ENCODE assay signal across 12 cellular contexts in the genomic region with DNA sequence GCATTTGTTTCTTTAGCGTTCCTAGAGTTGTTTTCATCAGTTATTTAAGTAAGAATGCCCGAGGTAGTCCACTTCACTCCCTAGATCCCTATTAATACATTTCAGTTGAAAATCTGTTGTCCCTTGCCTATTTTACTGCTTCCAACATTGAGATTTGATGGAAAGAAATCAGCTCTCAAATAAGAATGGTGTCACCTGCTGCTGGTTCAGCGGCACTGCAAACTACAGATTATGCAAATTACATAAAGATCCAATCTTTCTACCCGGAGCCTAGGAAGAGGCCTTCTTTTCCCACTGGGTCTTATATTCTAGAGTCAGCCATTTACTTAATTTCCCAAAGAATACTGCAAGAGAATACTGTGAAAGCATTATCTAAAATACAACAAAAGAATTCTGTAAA.
DNase-seq lines count a peak whose midpoint lies in the region; ATAC-seq, FAIRE-seq and TF ChIP-seq lines count a peak whose summit lies in the region.
"Had no signal": no experiment of that assay in that cellular context is flagged by ENCODE, and none has a peak within 500 bp of the region (broad histone marks: within the 10 kb centered on the region; RNA-seq: fewer than 3 reads in every experiment).

No MANE protein-coding gene starts in this region.

- no peak overlapping the region for H3K9ac ChIP-seq in H9 (ENCODE audit: extremely low read depth, insufficient read length, low read length)

- no peak overlapping the region for H3K4me3 Mint-ChIP-seq in H9
- H3K4me3 Mint-ChIP-seq: activated naive CD8-positive, alpha-beta T cell treated with anti-CD3 and anti-CD28 coated beads, Interleukin-2, amount 50 U/mL, for 24 hours; T-helper 17 cell had no signal

- H3K4me2 ChIP-seq in H9 (ENCODE audit: insufficient read depth, insufficient read length, low read length) = no peak overlapping the region

- ATAC-seq in HG03175 (IDR thresholded peaks at IDR 0.05; ENCODE audit: unreplicated experiment) = no peak
- ATAC-seq: activated naive CD8-positive, alpha-beta T cell treated with anti-CD3 and anti-CD28 coated beads, Interleukin-2, amount 50 U/mL, for 24 hours; T-helper 17 cell had no signal

- H3K9me3 ChIP-seq in H9 (ENCODE audit: control insufficient read depth, low read depth, low read length) = no peaks in the 10 kb centered on the region
- H3K9me3 ChIP-seq: transverse colon had no signal

- H3K4me3 ChIP-seq in astrocyte of the spinal cord (ENCODE audit: low read depth, low read length) = no peak overlapping the region
- H3K4me3 ChIP-seq: transverse colon had no signal

- no peaks in the 10 kb centered on the region for H3K79me1 ChIP-seq in H9 (ENCODE audit: insufficient read depth, low read depth, low read length, poor library complexity, severe bottlenecking)

- H3K27ac ChIP-seq in H9 (ENCODE audit: insufficient read length, low read depth, low read length) = no peak overlapping the region
- H3K27ac ChIP-seq: transverse colon had no signal

- H2BK20ac ChIP-seq in H9 (ENCODE audit: low read depth, low read length, poor library complexity, severe bottlenecking) = no peak overlapping the region

- H4K8ac ChIP-seq in H9 (replicated peaks; ENCODE audit: insufficient read length, low read depth, low read length) = no peak overlapping the region

- H3K79me2 ChIP-seq in H9 (ENCODE audit: insufficient read depth, low read length) = no peaks in the 10 kb centered on the region

- H3K56ac ChIP-seq in H9 (ENCODE audit: insufficient read length, low read depth, low read length) = no peak overlapping the region

- no peak overlapping the region for H4K5ac ChIP-seq in H9 (ENCODE audit: insufficient read length, low read depth, low read length)

- no peak overlapping the region for H2AFZ ChIP-seq in H9 (ENCODE audit: low read length)

- TF ChIP-seq CTCF in H9 (conservative IDR thresholded peaks at IDR 0.05) (peak; percentile 52), astrocyte of the spinal cord (IDR thresholded peaks at IDR 0.05; ENCODE audit: low read depth, low read length) (peak; percentile 33)

- no peaks in the 10 kb centered on the region for H3K27me3 Mint-ChIP-seq in H9 (ENCODE audit: low read depth)
- H3K27me3 Mint-ChIP-seq: activated naive CD8-positive, alpha-beta T cell treated with anti-CD3 and anti-CD28 coated beads, Interleukin-2, amount 50 U/mL, for 24 hours; T-helper 17 cell had no signal

- in situ Hi-C loops in astrocyte of the spinal cord (cut with HindIII; ENCODE audit: low sequenced_read_pairs) = no loop called here

- no peak overlapping the region for H2BK15ac ChIP-seq in H9 (ENCODE audit: low read depth, low read length)

- peaks cover 6 to 12% of the 10 kb centered on the region in 2 experiments for H3K4me1 Mint-ChIP-seq in H9
- H3K4me1 Mint-ChIP-seq: activated naive CD8-positive, alpha-beta T cell treated with anti-CD3 and anti-CD28 coated beads, Interleukin-2, amount 50 U/mL, for 24 hours; T-helper 17 cell had no signal

- no peaks in the 10 kb centered on the region for H3K27me3 ChIP-seq in H9 (ENCODE audit: insufficient read depth, low read length)
- H3K27me3 ChIP-seq: transverse colon had no signal

- H3T11ph ChIP-seq in H9 (ENCODE audit: low read length) = no peak overlapping the region

- H2AK5ac ChIP-seq in H9 (ENCODE audit: insufficient read length, low read length) = no peak overlapping the region

- H3K14ac ChIP-seq in H9 (ENCODE audit: insufficient read depth, low read length) = no peak overlapping the region

- no peak overlapping the region for H3K4ac ChIP-seq in H9 (ENCODE audit: low read depth, low read length)

- no peak overlapping the region for H3K23ac ChIP-seq in H9 (ENCODE audit: insufficient read length, low read depth, low read length)

- DNase-seq in Ammon's horn (ENCODE audit: low spot score) (peak; percentile 20), H9 (no peak), astrocyte of the spinal cord (ENCODE audit: low read depth, low spot score) (no peak), kidney tubule cell (ENCODE audit: low spot score) (peak; percentile 17), RCC 7860 (ENCODE audit: low spot score) (no peak), NOMO-1 treated with DMSO at 0.1 percent for 48 hours (lab: John Stamatoyannopoulos, UW; ENCODE audit: unreplicated experiment) (no peak)
- no peak for DNase-seq in activated naive CD4-positive, alpha-beta T cell treated with anti-CD3 and anti-CD28 coated beads, Interleukin-2, amount 50 U/mL, for 16 hours
- DNase-seq: activated naive CD8-positive, alpha-beta T cell treated with anti-CD3 and anti-CD28 coated beads, Interleukin-2, amount 50 U/mL, for 24 hours; NCI-H1436 treated with DMSO at 0.1 percent for 48 hours; T-helper 17 cell; transverse colon had no signal

- FAIRE-seq in RCC 7860 (lab: Jason Lieb, UNC) = no peak

- H4K91ac ChIP-seq in H9 (ENCODE audit: insufficient read length, low read depth, low read length) = no peak overlapping the region

- no peak overlapping the region for H2BK5ac ChIP-seq in H9 (ENCODE audit: insufficient read length, low read length)

- H3K27ac Mint-ChIP-seq in H9 = no peak overlapping the region
- H3K27ac Mint-ChIP-seq: activated naive CD8-positive, alpha-beta T cell treated with anti-CD3 and anti-CD28 coated beads, Interleukin-2, amount 50 U/mL, for 24 hours; T-helper 17 cell had no signal

- H3K9me3 Mint-ChIP-seq in H9 = peaks cover 4 to 37% of the 10 kb centered on the region in 2 experiments
- H3K9me3 Mint-ChIP-seq: activated naive CD8-positive, alpha-beta T cell treated with anti-CD3 and anti-CD28 coated beads, Interleukin-2, amount 50 U/mL, for 24 hours had no signal

- H2BK12ac ChIP-seq in H9 (ENCODE audit: insufficient read length, low read depth, low read length) = no peak overlapping the region

- no peaks in the 10 kb centered on the region for H4K20me1 ChIP-seq in H9 (ENCODE audit: control insufficient read depth, insufficient read depth, insufficient read length)

- H3K23me2 ChIP-seq in H9 (ENCODE audit: insufficient read length, low read depth, low read length, poor library complexity, severe bottlenecking) = no peaks in the 10 kb centered on the region

- H3K18ac ChIP-seq in H9 (ENCODE audit: insufficient read length, low read depth, low read length) = no peak overlapping the region

- no peaks in the 10 kb centered on the region for H3K4me1 ChIP-seq in H9 (ENCODE audit: insufficient read depth, low read length)
- H3K4me1 ChIP-seq: transverse colon had no signal

- H2BK120ac ChIP-seq in H9 (ENCODE audit: low read depth, low read length, poor library complexity, severe bottlenecking) = no peak overlapping the region

- no CpG with 5 or more reads among the region's 4 CpGs for WGBS in H9 (ENCODE audit: extremely low coverage, insufficient read length, low lambda C conversion rate)

- H3K36me3 Mint-ChIP-seq in H9 (ENCODE audit: insufficient read depth in 1 of 3, low read depth in 3 of 3) = peaks cover 0 to 2% (median 0%) of the 10 kb centered on the region in 3 experiments; a peak in 2 of 7 replicates

Comparison
In these comparisons a context has a peak if more than half of its experiments do, and no peak if none do; other contexts are left out.
1. DNase-seq: peak in Ammon's horn (single experiment) and kidney tubule cell (single experiment); none in H9 (single experiment), astrocyte of the spinal cord (single experiment), activated naive CD4-positive, alpha-beta T cell treated with anti-CD3 and anti-CD28 coated beads, Interleukin-2, amount 50 U/mL, for 16 hours (single experiment), RCC 7860 (single experiment) and NOMO-1 treated with DMSO at 0.1 percent for 48 hours (single experiment).